13 cellular contexts compared by ENCODE assay signal in genomic region chrX:119374736-119375135, GRCh38.
A peak's percentile ranks its signal among the peaks of the same experiment; 100 is the strongest.
DNase-seq lines count a peak whose midpoint lies in the region; ATAC-seq, FAIRE-seq and TF ChIP-seq lines count a peak whose summit lies in the region.
"Had no signal": no experiment of that assay in that cellular context is flagged by ENCODE, and none has a peak within 500 bp of the region (broad histone marks: within the 10 kb centered on the region; RNA-seq: fewer than 3 reads in every experiment).

No MANE protein-coding gene starts in this region.

- DNase-seq in HCEC 1CT (peak; percentile 43), RWPE1 (ENCODE audit: low spot score) (peak; percentile 11), fibroblast of gingiva (ENCODE audit: low read depth) (peak; percentile 2), urothelium cell line (ENCODE audit: low spot score) (peak; percentile 6), HUDEP-2 (lab: John Stamatoyannopoulos, UW; ENCODE audit: unreplicated experiment in 76 of 76) (no peak)
- no peak for DNase-seq in stimulated activated naive CD8-positive, alpha-beta T cell treated with anti-CD3 and anti-CD28 coated beads, Interleukin-15, amount 100 ng/mL, for 72 hours
- DNase-seq: activated CD4-positive, alpha-beta T cell treated with anti-CD3 and anti-CD28 coated beads for 4 hours; activated CD8-positive, alpha-beta memory T cell treated with anti-CD3 and anti-CD28 coated beads, Interleukin-2, amount 50 U/mL, for 48 hours; activated naive CD4-positive, alpha-beta T cell treated with Interleukin-2 at 50 U/mL for 16 hours; NCI-H1694 treated with DMSO at 0.1 percent for 48 hours had no signal

- no peaks in the 10 kb centered on the region for H3K4me1 Mint-ChIP-seq in stimulated activated naive CD8-positive, alpha-beta T cell treated with anti-CD3 and anti-CD28 coated beads, Interleukin-15, amount 100 ng/mL, for 72 hours
- H3K4me1 Mint-ChIP-seq: stimulated activated effector memory CD8-positive, alpha-beta T cell treated with anti-CD3 and anti-CD28 coated beads, Interleukin-12 subunit alpha, Interleukin-12 subunit beta, amount 100 ng/mL, for 72 hours had no signal

- no peaks in the 10 kb centered on the region for H3K9me3 Mint-ChIP-seq in stimulated activated naive CD8-positive, alpha-beta T cell treated with anti-CD3 and anti-CD28 coated beads, Interleukin-15, amount 100 ng/mL, for 72 hours
- H3K9me3 Mint-ChIP-seq: stimulated activated effector memory CD8-positive, alpha-beta T cell treated with anti-CD3 and anti-CD28 coated beads, Interleukin-12 subunit alpha, Interleukin-12 subunit beta, amount 100 ng/mL, for 72 hours had no signal

- no peak for TF ChIP-seq CTCF in RWPE1 (conservative IDR thresholded peaks at IDR 0.05; ENCODE audit: low read depth)

- no peak overlapping the region for H3K27ac ChIP-seq in RWPE1
- H3K27ac ChIP-seq: tibial nerve had no signal

- no peak overlapping the region for H3K27ac Mint-ChIP-seq in stimulated activated naive CD8-positive, alpha-beta T cell treated with anti-CD3 and anti-CD28 coated beads, Interleukin-15, amount 100 ng/mL, for 72 hours
- H3K27ac Mint-ChIP-seq: stimulated activated effector memory CD8-positive, alpha-beta T cell treated with anti-CD3 and anti-CD28 coated beads, Interleukin-12 subunit alpha, Interleukin-12 subunit beta, amount 100 ng/mL, for 72 hours had no signal

- no peak for ATAC-seq in GM19455 (IDR thresholded peaks at IDR 0.05; ENCODE audit: unreplicated experiment)
- no peak for ATAC-seq in stimulated activated naive CD8-positive, alpha-beta T cell treated with anti-CD3 and anti-CD28 coated beads, Interleukin-15, amount 100 ng/mL, for 72 hours
- ATAC-seq: stimulated activated effector memory CD8-positive, alpha-beta T cell treated with anti-CD3 and anti-CD28 coated beads, Interleukin-12 subunit alpha, Interleukin-12 subunit beta, amount 100 ng/mL, for 72 hours had no signal

- H3K27me3 Mint-ChIP-seq in stimulated activated naive CD8-positive, alpha-beta T cell treated with anti-CD3 and anti-CD28 coated beads, Interleukin-15, amount 100 ng/mL, for 72 hours = peaks cover 7% of the 10 kb centered on the region

- CTCF ChIA-PET in RWPE1 (lab: Yijun Ruan, JAX) = no interaction called here

- no peak overlapping the region for H3K4me3 Mint-ChIP-seq in stimulated activated naive CD8-positive, alpha-beta T cell treated with anti-CD3 and anti-CD28 coated beads, Interleukin-15, amount 100 ng/mL, for 72 hours
- H3K4me3 Mint-ChIP-seq: stimulated activated effector memory CD8-positive, alpha-beta T cell treated with anti-CD3 and anti-CD28 coated beads, Interleukin-12 subunit alpha, Interleukin-12 subunit beta, amount 100 ng/mL, for 72 hours had no signal

- POLR2A ChIA-PET in RWPE1 (lab: Yijun Ruan, JAX; ENCODE audit: low non-redundant PET) = no interaction called here

- FAIRE-seq in urothelium cell line (lab: Jason Lieb, UNC) = no peak

Comparison
In these comparisons a context has a peak if more than half of its experiments do, and no peak if none do; other contexts are left out.
1. DNase-seq: peak in HCEC 1CT (single experiment), RWPE1 (single experiment), fibroblast of gingiva (single experiment) and urothelium cell line (single experiment); none in HUDEP-2 (0 of 76) and stimulated activated naive CD8-positive, alpha-beta T cell treated with anti-CD3 and anti-CD28 coated beads, Interleukin-15, amount 100 ng/mL, for 72 hours (0 of 2).